In genomic region chr7:27739914-27740448, GRCh38 we compare ENCODE assay signal across 8 cellular contexts. TPM values are rescaled to one million over a fixed set of nuclear protein-coding genes. Genes with fewer than 3 reads are reported as not detected.
DNase-seq lines count a peak whose midpoint lies in the region; ATAC-seq, FAIRE-seq and TF ChIP-seq lines count a peak whose summit lies in the region.

TAX1BP1 (plus strand) TSS chr7:27740162; CDS start chr7:27748525, 8,363 bp downstream.

- peaks cover 55% of the 10 kb centered on the region for H3K4me1 ChIP-seq in HepG2 (ENCODE audit: insufficient read depth, low read length)

- intact Hi-C loops in HepG2 (cut with micrococcal nuclease; ENCODE audit: unreplicated experiment), result loop anchor here (1.0 kb wide), 2 partner anchors 51 to 77 kb away; no protein-coding TSS in a partner anchor

- H3K36me3 ChIP-seq in HepG2 (replicated peaks in 1 of 2; ENCODE audit: control insufficient read depth in 1 of 2, insufficient read depth in 2 of 2, low read length in 2 of 2), result no peaks in the 10 kb centered on the region

- in situ Hi-C loops in HepG2 (cut with HindIII; ENCODE audit: extremely low pct_ligation_motif_present, low pct_unique_long_range_greater_than_20kb), result no loop called here

- DNase-seq in C1 segment of cervical spinal cord (lab: John Stamatoyannopoulos, UW) (peak; percentile 42 to 97 (median 92)), NCI-H748 treated with DMSO at 0.1 percent for 48 hours (lab: John Stamatoyannopoulos, UW) (peak; percentile 88), dermis blood vessel endothelial cell (peak; percentile 96), HepG2 (ENCODE audit: low spot score) (peak; percentile 89)
- peak; percentile 85 to 91 for DNase-seq in activated CD4-positive, alpha-beta T cell treated with anti-CD3 and anti-CD28 coated beads, Interleukin-2, amount 50 U/mL, for 24 hours (ENCODE audit: low read depth in 1 of 2, low spot score in 1 of 2)
- peak; percentile 96 for DNase-seq in stimulated activated CD4-positive, alpha-beta T cell treated with anti-CD3 and anti-CD28 coated beads, Interleukin-4, amount 100 ng/mL, for 1 hour

- FAIRE-seq in HepG2 (lab: Jason Lieb, UNC), result no peak

- peak; percentile 11; the same call in 1 of the 2 replicates for TF ChIP-seq RAD21 in HepG2 (CRISPR knock-in tag; IDR thresholded peaks at IDR 0.05)

- H3K79me2 ChIP-seq in HepG2 (ENCODE audit: insufficient read depth, low read length), result peaks cover 32% of the 10 kb centered on the region

- BruUV-seq in HepG2 (replicated peaks; lab: Mats Ljungman, UMichigan), result no TSS peak

- peak; percentile 89 for ATAC-seq in GM19372 (IDR thresholded peaks at IDR 0.05; ENCODE audit: low read depth, unreplicated experiment)
- ATAC-seq in HG03558 (IDR thresholded peaks at IDR 0.05; ENCODE audit: extremely low read depth, unreplicated experiment), result peak; percentile 92
- ATAC-seq in HepG2, result peak; percentile 90

- peak within 1 kb of the TSS; percentile 97 for H3K27ac ChIP-seq in HepG2 (ENCODE audit: extremely low read length, insufficient read depth, low read length)

- H2AFZ ChIP-seq in HepG2 (ENCODE audit: low read length), result peak within 1 kb of the TSS; percentile 60

- POLR2A ChIA-PET in HepG2 (lab: Yijun Ruan, JAX), result interaction anchor here (1.0 to 3.9 kb wide), 8 partner anchors 23 to 122 kb away, joined by 3 to 58 read pairs (median 8); partner anchors contain the start of gene HIBADH

- TF ChIP-seq EP300 in HepG2 (IDR thresholded peaks at IDR 0.05; ENCODE audit: low read depth in 2 of 2, low read length in 2 of 2), result peak in 1 of 2 experiments; percentile 29; a peak in 1 of 4 replicates
- no peak for TF ChIP-seq EP300 in HepG2 (CRISPR knock-in tag; IDR thresholded peaks at IDR 0.05; ENCODE audit: borderline replicate concordance)

- H4K20me1 ChIP-seq in HepG2 (ENCODE audit: insufficient read depth, low read length), result peaks cover 5% of the 10 kb centered on the region

- TF ChIP-seq CTCF in HepG2 (CRISPR knock-in tag; IDR thresholded peaks at IDR 0.05), result 0 out of 2 replicates have a peak, but pooled peaks have one; percentile 1

- whole genome bisulfite sequencing in HepG2 (ENCODE audit: low lambda C conversion rate), result 0% methylated on average over 13 of the region's 41 CpGs

- peak within 1 kb of the TSS; percentile 97 to 98 (median 98) for H3K4me3 ChIP-seq in HepG2 (replicated peaks in 1 of 3; ENCODE audit: insufficient read depth in 1 of 3, low read depth in 2 of 3, low read length in 3 of 3)

- no peaks in the 10 kb centered on the region; a peak in 1 of 5 replicates for H3K27me3 ChIP-seq in HepG2 (ENCODE audit: control insufficient read depth in 1 of 2, insufficient read depth in 2 of 2, low read length in 2 of 2)

- peak; percentile 86 to 92; a peak in 3 of 4 replicates for TF ChIP-seq POLR2A in HepG2 (IDR thresholded peaks at IDR 0.05; ENCODE audit: insufficient read depth in 1 of 2, low read depth in 2 of 2, low read length in 2 of 2)

- H3K9ac ChIP-seq in HepG2 (ENCODE audit: insufficient read depth, low read depth, low read length), result peak within 1 kb of the TSS; percentile 96

- peak within 1 kb of the TSS; percentile 81 for H3K4me2 ChIP-seq in HepG2 (ENCODE audit: low read depth, low read length)

- CTCF ChIA-PET in HepG2 (lab: Yijun Ruan, JAX; ENCODE audit: low intra/inter-chr PET ratio, low total read pairs), result no interaction called here

- H3K9me3 ChIP-seq in HepG2 (ENCODE audit: low read length), result no peaks in the 10 kb centered on the region

TF ChIP-seq in HepG2, 621 proteins besides CTCF, POLR2A, EP300 and RAD21 (continues in another document):
- TF ChIP-seq TSC22D2 (CRISPR knock-in tag; IDR thresholded peaks at IDR 0.05; ENCODE audit: borderline replicate concordance) (no peak; the same call in 1 of the 2 replicates), SYNCRIP (IDR thresholded peaks at IDR 0.05; ENCODE audit: insufficient read depth, low read depth, low read length) (no peak), ZNF18 (CRISPR knock-in tag; IDR thresholded peaks at IDR 0.05; ENCODE audit: insufficient replicate concordance) (no peak), ZHX1 (CRISPR knock-in tag; IDR thresholded peaks at IDR 0.05; ENCODE audit: low read depth) (peak; percentile 64; the same call in 1 of the 2 replicates), FOSL1 (CRISPR knock-in tag; IDR thresholded peaks at IDR 0.05; ENCODE audit: borderline replicate concordance) (no peak; the same call in 1 of the 2 replicates), DPF2 (CRISPR knock-in tag; IDR thresholded peaks at IDR 0.05; ENCODE audit: borderline replicate concordance, low read depth) (no peak), CHD2 (IDR thresholded peaks at IDR 0.05; ENCODE audit: low read depth, low read length) (no peak), NKX3-1 (CRISPR knock-in tag; IDR thresholded peaks at IDR 0.05) (no peak), ZNF691 (CRISPR knock-in tag; IDR thresholded peaks at IDR 0.05; ENCODE audit: borderline replicate concordance, low read depth) (no peak), ZNF878 (CRISPR knock-in tag; IDR thresholded peaks at IDR 0.05) (no peak)

RNA-seq across cellular contexts. Expression of gene TAX1BP1, which starts in this region (rescaled TPM):
- total RNA-seq in dermis blood vessel endothelial cell, result 77.6 and 88.8 TPM in 2 replicates
- total RNA-seq in HepG2 (2016; rRNA removed; fragmentation: Illumina TruSeq; extraction: Trizol), result 98.9 and 177 TPM in 2 replicates
- total RNA-seq in HepG2 (2016; cell fraction: cytosol; rRNA removed; fragmentation: Illumina TruSeq; extraction: Trizol; ENCODE audit: low read depth), result 15.4 and 20.0 TPM in 2 replicates
- 99.7 and 175 TPM in 2 replicates for total RNA-seq in HepG2 (2016; cell fraction: insoluble cytoplasmic fraction; rRNA removed; fragmentation: Illumina TruSeq; extraction: Trizol)
- total RNA-seq in HepG2 (2016; cell fraction: membrane; rRNA removed; fragmentation: Illumina TruSeq; extraction: Trizol), result 41.7 and 45.4 TPM in 2 replicates
- 83.0 and 86.5 TPM in 2 replicates for total RNA-seq in HepG2 (2016; cell fraction: nucleus; rRNA removed; fragmentation: Illumina TruSeq; extraction: Trizol)
- polyA plus RNA-seq in HepG2 (2011; rRNA removed), result 78.8 and 95.2 TPM in 2 replicates
- polyA plus RNA-seq in HepG2 (2011; cell fraction: cytosol; rRNA removed), result 51.1 and 75.1 TPM in 2 replicates
- 20.4 and 20.8 TPM in 2 replicates for polyA plus RNA-seq in HepG2 (2011; cell fraction: nucleus; rRNA removed)
- 60.1 and 77.8 TPM in 2 replicates for polyA plus RNA-seq in HepG2 (2012)
- 5.9 and 6.6 TPM in 2 replicates for polyA plus RNA-seq in HepG2 (2016; cell fraction: cytosol; fragmentation: Illumina TruSeq; extraction: Trizol; ENCODE audit: low read depth)
- polyA plus RNA-seq in HepG2 (2016; cell fraction: insoluble cytoplasmic fraction; fragmentation: Illumina TruSeq; extraction: Trizol; ENCODE audit: low read depth), result 137 and 142 TPM in 2 replicates
- polyA plus RNA-seq in HepG2 (2016; cell fraction: membrane; fragmentation: Illumina TruSeq; extraction: Trizol; ENCODE audit: low read depth), result 15.0 and 16.7 TPM in 2 replicates
- polyA plus RNA-seq in HepG2 (2016; cell fraction: nucleus; fragmentation: Illumina TruSeq; extraction: Trizol; ENCODE audit: insufficient read depth, low read depth), result 48.0 and 52.6 TPM in 2 replicates
- 114 and 126 TPM in 2 replicates for polyA minus RNA-seq in HepG2 (2011; rRNA and poly(A)+ RNA removed; ENCODE audit: low replicate concordance)
- polyA minus RNA-seq in HepG2 (2011; cell fraction: cytosol; rRNA and poly(A)+ RNA removed), result 36.9 and 45.1 TPM in 2 replicates
- polyA minus RNA-seq in HepG2 (2011; cell fraction: nucleus; rRNA and poly(A)+ RNA removed), result 152 and 235 TPM in 2 replicates

Comparison
In these comparisons a context has a peak if more than half of its experiments do, and no peak if none do; other contexts are left out.
1. Peak in every context shown above with its lines: DNase-seq, ATAC-seq, H3K4me3 ChIP-seq and H3K27ac ChIP-seq.